ENCODE assay signal across 14 cellular contexts in the genomic region with DNA sequence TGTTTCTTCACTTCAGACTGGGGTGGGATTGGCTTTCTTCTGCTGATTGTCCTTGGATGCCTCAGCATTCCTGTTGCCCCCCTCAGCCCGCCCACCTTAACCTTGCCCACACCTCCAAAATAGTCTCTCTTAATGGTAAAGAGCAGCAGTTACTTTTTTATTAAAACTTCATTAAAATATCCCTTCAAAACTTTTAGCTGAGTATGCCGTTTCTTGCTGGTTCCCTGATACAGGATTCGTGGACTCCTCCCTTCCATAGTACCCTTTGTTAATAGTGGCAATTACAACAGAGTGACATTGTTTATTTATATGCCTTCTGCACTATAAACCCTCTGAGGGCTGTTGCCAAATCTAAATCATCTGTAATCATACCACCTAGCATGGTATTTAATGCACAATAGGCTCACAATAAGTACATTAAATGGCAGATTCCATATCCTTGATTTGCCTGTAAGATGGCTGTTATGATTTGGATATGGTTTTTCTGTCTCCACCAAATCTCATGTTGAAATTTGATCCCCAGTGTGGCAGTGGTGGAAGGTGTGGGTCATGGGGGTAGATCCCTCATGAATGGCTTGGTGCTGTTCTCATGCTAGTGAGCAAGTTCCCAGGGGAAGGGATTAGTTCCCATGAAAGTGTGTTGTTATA.
"Had no signal": no experiment of that assay in that cellular context is flagged by ENCODE, and none has a peak within 500 bp of the region (broad histone marks: within the 10 kb centered on the region; RNA-seq: fewer than 3 reads in every experiment).

No MANE protein-coding gene starts in this region.

- ATAC-seq: left lung; right cardiac atrium; stimulated activated naive B cell treated with anti-CD40 and anti-IgM and Interleukin-4, amounts not matched to agents 10 μg/mL and 1 μg/mL and 100 μg/mL, for 72 hours had no signal

- H3K36me3 ChIP-seq: left lung, neural progenitor cell, spleen had no signal

- DNase-seq: activated B cell treated with CpG ODN at 0.5 μM for 24 hours; activated CD4-positive, alpha-beta T cell treated with anti-CD3 and anti-CD28 coated beads, Interleukin-2, amount 50 U/mL, for 1 hour; activated naive CD4-positive, alpha-beta T cell treated with anti-CD3 and anti-CD28 coated beads, Interleukin-2, amount 10 ng/mL, durations not matched to agents 7 days and 5 days; central memory CD4-positive, alpha-beta T cell; cortex of kidney; effector memory CD4-positive, alpha-beta T cell; islet precursor cell; left lung; right cardiac atrium; spleen; stimulated activated CD4-positive, alpha-beta T cell treated with anti-CD3 and anti-CD28 coated beads, Interleukin-1b, Interleukin-23, amount 100 ng/mL, for 48 hours; stimulated activated naive B cell treated with anti-CD40 and anti-IgM and Interleukin-4, amounts not matched to agents 10 μg/mL and 1 μg/mL and 100 μg/mL, for 72 hours; substantia nigra had no signal

- H3K27ac ChIP-seq: left lung, neural progenitor cell, spleen had no signal

- H2AFZ ChIP-seq: neural progenitor cell had no signal

- H3K4me3 ChIP-seq: left lung, neural progenitor cell, spleen had no signal

- H3K9me3 ChIP-seq: left lung, spleen had no signal

- H3K9ac ChIP-seq: neural progenitor cell had no signal
